8 cellular contexts compared by ENCODE assay signal in genomic region chr3:48655586-48655985, GRCh38. TPM values are rescaled to one million over a fixed set of nuclear protein-coding genes. Genes with fewer than 3 reads are reported as not detected.
DNase-seq lines count a peak whose midpoint lies in the region; ATAC-seq and TF ChIP-seq lines count a peak whose summit lies in the region.

No MANE protein-coding gene starts in this region.

- H3K27me3 ChIP-seq in SU-DHL-6 (ENCODE audit: low read length) (no peaks in the 10 kb centered on the region), thoracic aorta (replicated peaks; ENCODE audit: insufficient read depth) (no peaks in the 10 kb centered on the region)

- H3K79me2 ChIP-seq in SU-DHL-6 (ENCODE audit: insufficient read depth, low read length), result no peaks in the 10 kb centered on the region

- peak overlapping the region; percentile 57 for H3K9ac ChIP-seq in SU-DHL-6 (ENCODE audit: low read length)

- no peaks in the 10 kb centered on the region for H4K20me1 ChIP-seq in SU-DHL-6 (ENCODE audit: low read depth, low read length)

- ATAC-seq in naive B cell (ENCODE audit: low read depth in 2 of 2), result peak; percentile 48 to 61
- no peak for ATAC-seq in thoracic aorta (ENCODE audit: insufficient number of reproducible peaks, low FRiP score, low read depth)

- H2AFZ ChIP-seq in SU-DHL-6 (ENCODE audit: low read depth, low read length, severe bottlenecking), result peak overlapping the region; percentile 80

- 0 out of 2 replicates have a peak, but pooled peaks cover 6% of the 10 kb centered on the region for H3F3A ChIP-seq in SU-DHL-6 (ENCODE audit: insufficient read depth)

- peak overlapping the region; percentile 43 for H3K4me2 ChIP-seq in SU-DHL-6 (ENCODE audit: low read depth, low read length, poor library complexity, severe bottlenecking)

- in situ Hi-C loops in astrocyte of the cerebellum (cut with HindIII; ENCODE audit: low sequenced_read_pairs), result no loop called here

- H3K36me3 ChIP-seq in SU-DHL-6 (ENCODE audit: low read length), result no peaks in the 10 kb centered on the region
- no peaks in the 10 kb centered on the region for H3K36me3 ChIP-seq in thoracic aorta

- peak overlapping the region; percentile 54 for H3K4me3 ChIP-seq in SU-DHL-6 (ENCODE audit: insufficient read depth, low read length, poor library complexity, severe bottlenecking)
- H3K4me3 ChIP-seq in astrocyte of the cerebellum (ENCODE audit: low read depth, low read length), result peak overlapping the region; percentile 32
- peak overlapping the region; percentile 72 for H3K4me3 ChIP-seq in thoracic aorta

- peaks cover 5 to 10% of the 10 kb centered on the region in 2 donors for H3K4me1 ChIP-seq in thoracic aorta (ENCODE audit: control insufficient read depth in 1 of 2, low read depth in 2 of 2)

- no peak for TF ChIP-seq CTCF in SU-DHL-6 (IDR thresholded peaks at IDR 0.05; ENCODE audit: insufficient read depth, low read length, poor library complexity, severe bottlenecking)
- TF ChIP-seq CTCF in astrocyte of the cerebellum (IDR thresholded peaks at IDR 0.05; ENCODE audit: low read depth, low read length, missing control alignments), result no peak
- no peak for TF ChIP-seq CTCF in thoracic aorta (IDR thresholded peaks at IDR 0.05)

- H3K27ac ChIP-seq in SU-DHL-6 (ENCODE audit: low read depth, low read length) (no peak overlapping the region), thoracic aorta (peak overlapping the region; percentile 51 to 66)

- H3K27me3 Mint-ChIP-seq in naive B cell, result peaks cover 15 to 28% (median 16%) of the 10 kb centered on the region in 3 donors

- H3K4me3 Mint-ChIP-seq in naive B cell, result peak overlapping the region; percentile 73 to 87 (median 80)

- peaks cover 5 to 14% (median 9%) of the 10 kb centered on the region in 3 donors for H3K4me1 Mint-ChIP-seq in naive B cell

- H3K9me3 Mint-ChIP-seq in naive B cell, result no peaks in the 10 kb centered on the region

- no peaks in the 10 kb centered on the region for H3K9me2 ChIP-seq in SU-DHL-6 (replicated peaks; ENCODE audit: insufficient read depth, low read length)

- peak overlapping the region in 3 of 6 donors; percentile 53 to 89 (median 80) for H3K27ac Mint-ChIP-seq in naive B cell

- H3K9me3 ChIP-seq in SU-DHL-6 (ENCODE audit: insufficient read depth, low read length) (no peaks in the 10 kb centered on the region), thoracic aorta (no peaks in the 10 kb centered on the region)

- no peaks in the 10 kb centered on the region for H3K36me3 Mint-ChIP-seq in naive B cell

- no peak for DNase-seq in astrocyte of the cerebellum (ENCODE audit: low read depth)
- peak; percentile 32 for DNase-seq in naive B cell
- no peak for DNase-seq in thoracic aorta (ENCODE audit: low spot score)
- no peak for DNase-seq in islet precursor cell
- no peak for DNase-seq in NCI-H1417 (lab: John Stamatoyannopoulos, UW)
- DNase-seq in superior temporal gyrus (ENCODE audit: extremely low spot score), result no peak
- no peak for DNase-seq in UCSD-AML1 (lab: John Stamatoyannopoulos, UW; ENCODE audit: unreplicated experiment)

RNA-seq across cellular contexts. Expression of gene CELSR3, which starts 7.1 kb away (rescaled TPM):
- polyA plus RNA-seq in naive B cell (ENCODE audit: low read depth in 6 of 6), result under 1 TPM in 1 of 6 donors, not detected in 5; 0.28 TPM
- total RNA-seq in thoracic aorta, result 1 to 10 TPM; 1.3 to 3.0 TPM

RNA-seq across cellular contexts. Expression of gene SLC26A6, which starts 20.3 kb away (rescaled TPM):
- polyA plus RNA-seq in naive B cell (ENCODE audit: low read depth in 6 of 6), result 1 to 10 TPM in 2 of 6 donors, under 1 TPM in 3, not detected in 1; 0.25 to 1.7 (median 0.97) TPM
- total RNA-seq in thoracic aorta, result 100 to 1,000 TPM in 1 of 2 donors, 10 to 100 TPM in 1; 93.9 to 102 TPM

RNA-seq across cellular contexts. Expression of gene NCKIPSD, which starts 30.1 kb away (rescaled TPM):
- polyA plus RNA-seq in naive B cell (ENCODE audit: low read depth in 6 of 6), result 10 to 100 TPM in 1 of 6 donors, 1 to 10 TPM in 5; 3.3 to 11.2 (median 4.9) TPM
- 100 to 1,000 TPM in 1 of 2 donors, 10 to 100 TPM in 1; 59.6 to 101 TPM for total RNA-seq in thoracic aorta

RNA-seq across cellular contexts. Expression of gene TMEM89, which starts 34.0 kb away (rescaled TPM):
- not detected for polyA plus RNA-seq in naive B cell (ENCODE audit: low read depth in 6 of 6)
- total RNA-seq in thoracic aorta, result 1 to 10 TPM in 1 of 2 donors, not detected in 1; 8.0 TPM

RNA-seq across cellular contexts. Expression of gene UQCRC1, which starts 46.1 kb away (rescaled TPM):
- 100 to 1,000 TPM; 152 to 385 (median 155) TPM for polyA plus RNA-seq in naive B cell (ENCODE audit: low read depth in 6 of 6)
- total RNA-seq in thoracic aorta, result 100 to 1,000 TPM; 226 to 234 TPM
